Comparison of ENCODE assay signal across 11 cellular contexts in genomic region chrX:40729923-40730584, GRCh38. TPM values are rescaled to one million over a fixed set of nuclear protein-coding genes. Genes with fewer than 3 reads are reported as not detected.
DNase-seq lines count a peak whose midpoint lies in the region; ATAC-seq and TF ChIP-seq lines count a peak whose summit lies in the region.
"Had no signal": no experiment of that assay in that cellular context is flagged by ENCODE, and none has a peak within 500 bp of the region (broad histone marks: within the 10 kb centered on the region; RNA-seq: fewer than 3 reads in every experiment).

No MANE protein-coding gene starts in this region.

- peak overlapping the region; percentile 59 for H3K4me3 Mint-ChIP-seq in stimulated activated naive CD8-positive, alpha-beta T cell treated with anti-CD3 and anti-CD28 coated beads, Interleukin-15, Interleukin-2, amounts not matched to agents 100 ng/mL and 50 ng/mL, for 24 hours
- H3K4me3 Mint-ChIP-seq in memory B cell = peak overlapping the region; percentile 39

- no peaks in the 10 kb centered on the region for H3K9me3 Mint-ChIP-seq in stimulated activated naive CD8-positive, alpha-beta T cell treated with anti-CD3 and anti-CD28 coated beads, Interleukin-15, Interleukin-2, amounts not matched to agents 100 ng/mL and 50 ng/mL, for 24 hours
- no peaks in the 10 kb centered on the region for H3K9me3 Mint-ChIP-seq in activated naive CD4-positive, alpha-beta T cell treated with anti-CD3 and anti-CD28 coated beads, Interleukin-2, amount 50 U/mL, for 72 hours
- H3K9me3 Mint-ChIP-seq in memory B cell = no peaks in the 10 kb centered on the region

- peaks cover 62% of the 10 kb centered on the region for H3K4me1 Mint-ChIP-seq in stimulated activated naive CD8-positive, alpha-beta T cell treated with anti-CD3 and anti-CD28 coated beads, Interleukin-15, Interleukin-2, amounts not matched to agents 100 ng/mL and 50 ng/mL, for 24 hours (ENCODE audit: low read depth)
- H3K4me1 Mint-ChIP-seq in memory B cell = peaks cover 34% of the 10 kb centered on the region

- H3K9me3 ChIP-seq in upper lobe of right lung = no peaks in the 10 kb centered on the region
- H3K9me3 ChIP-seq: sigmoid colon had no signal

- ATAC-seq in stimulated activated naive CD8-positive, alpha-beta T cell treated with anti-CD3 and anti-CD28 coated beads, Interleukin-15, Interleukin-2, amounts not matched to agents 100 U/mL and 50 U/mL, for 24 hours = no peak
- ATAC-seq in activated naive CD4-positive, alpha-beta T cell treated with anti-CD3 and anti-CD28 coated beads, Interleukin-2, amount 50 U/mL, for 72 hours = no peak
- peak; percentile 42 for ATAC-seq in memory B cell (ENCODE audit: low read depth)
- peak; percentile 57 for ATAC-seq in upper lobe of right lung
- ATAC-seq in HG03175 (IDR thresholded peaks at IDR 0.05; ENCODE audit: unreplicated experiment) = no peak
- ATAC-seq in HG03039 (IDR thresholded peaks at IDR 0.05; ENCODE audit: unreplicated experiment) = no peak

- no peaks in the 10 kb centered on the region for H3K27me3 Mint-ChIP-seq in stimulated activated naive CD8-positive, alpha-beta T cell treated with anti-CD3 and anti-CD28 coated beads, Interleukin-15, Interleukin-2, amounts not matched to agents 100 ng/mL and 50 ng/mL, for 24 hours
- H3K27me3 Mint-ChIP-seq in memory B cell = no peaks in the 10 kb centered on the region

- intact Hi-C loops in upper lobe of right lung (cut with DNase I) = no loop called here

- peaks cover 48% of the 10 kb centered on the region for H3K36me3 Mint-ChIP-seq in stimulated activated naive CD8-positive, alpha-beta T cell treated with anti-CD3 and anti-CD28 coated beads, Interleukin-15, Interleukin-2, amounts not matched to agents 100 ng/mL and 50 ng/mL, for 24 hours (ENCODE audit: low read depth)
- H3K36me3 Mint-ChIP-seq in activated naive CD4-positive, alpha-beta T cell treated with anti-CD3 and anti-CD28 coated beads, Interleukin-2, amount 50 U/mL, for 72 hours = peaks cover 0 to 18% of the 10 kb centered on the region in 2 donors
- peaks cover 9% of the 10 kb centered on the region for H3K36me3 Mint-ChIP-seq in memory B cell

- no peaks in the 10 kb centered on the region for H3K36me3 ChIP-seq in upper lobe of right lung

- H3K27ac Mint-ChIP-seq in stimulated activated naive CD8-positive, alpha-beta T cell treated with anti-CD3 and anti-CD28 coated beads, Interleukin-15, Interleukin-2, amounts not matched to agents 100 ng/mL and 50 ng/mL, for 24 hours = peak overlapping the region; percentile 75
- peak overlapping the region; percentile 2 to 57 for H3K27ac Mint-ChIP-seq in activated naive CD4-positive, alpha-beta T cell treated with anti-CD3 and anti-CD28 coated beads, Interleukin-2, amount 50 U/mL, for 72 hours
- peak overlapping the region; percentile 87 for H3K27ac Mint-ChIP-seq in memory B cell

- peaks cover 7% of the 10 kb centered on the region for H3K4me1 ChIP-seq in upper lobe of right lung

- TF ChIP-seq CTCF in upper lobe of right lung (IDR thresholded peaks at IDR 0.05) = no peak

- H3K4me3 ChIP-seq in upper lobe of right lung = no peak overlapping the region
- H3K4me3 ChIP-seq: PC-9, sigmoid colon had no signal

- no peaks in the 10 kb centered on the region for H3K27me3 ChIP-seq in upper lobe of right lung

- no peak overlapping the region for H3K27ac ChIP-seq in upper lobe of right lung
- H3K27ac ChIP-seq: PC-9, sigmoid colon had no signal

- DNase-seq in stimulated activated naive CD8-positive, alpha-beta T cell treated with anti-CD3 and anti-CD28 coated beads, Interleukin-15, Interleukin-2, amounts not matched to agents 100 U/mL and 50 U/mL, for 24 hours = no peak
- no peak for DNase-seq in activated naive CD4-positive, alpha-beta T cell treated with anti-CD3 and anti-CD28 coated beads, Interleukin-2, amount 50 U/mL, for 72 hours (ENCODE audit: low spot score in 2 of 2)
- DNase-seq in memory B cell (ENCODE audit: low spot score in 2 of 2) = no peak
- DNase-seq in upper lobe of right lung = no peak
- DNase-seq in central memory CD4-positive, alpha-beta T cell = no peak
- DNase-seq: NCI-H2081 treated with DMSO at 0.1 percent for 48 hours, PC-9, sigmoid colon had no signal

RNA-seq across cellular contexts. Expression of gene MED14, which starts 5.3 kb away (rescaled TPM):
- total RNA-seq in activated naive CD4-positive, alpha-beta T cell treated with anti-CD3 and anti-CD28 coated beads, Interleukin-2, amount 50 U/mL, for 72 hours = 10 to 100 TPM; 57.0 to 71.3 TPM
- total RNA-seq in upper lobe of right lung = 35.2 TPM

Comparison
In these comparisons a context has a peak if more than half of its experiments do, and no peak if none do; other contexts are left out.
1. H3K27ac Mint-ChIP-seq: peak in every context shown above with its lines; median percentile 87 in memory B cell; 75 in stimulated activated naive CD8-positive, alpha-beta T cell treated with anti-CD3 and anti-CD28 coated beads, Interleukin-15, Interleukin-2, amounts not matched to agents 100 ng/mL and 50 ng/mL, for 24 hours; 30 in activated naive CD4-positive, alpha-beta T cell treated with anti-CD3 and anti-CD28 coated beads, Interleukin-2, amount 50 U/mL, for 72 hours.
2. ATAC-seq: peak in memory B cell (single experiment) and upper lobe of right lung (single experiment); none in stimulated activated naive CD8-positive, alpha-beta T cell treated with anti-CD3 and anti-CD28 coated beads, Interleukin-15, Interleukin-2, amounts not matched to agents 100 U/mL and 50 U/mL, for 24 hours (single experiment), activated naive CD4-positive, alpha-beta T cell treated with anti-CD3 and anti-CD28 coated beads, Interleukin-2, amount 50 U/mL, for 72 hours (0 of 2), HG03175 (single experiment) and HG03039 (single experiment).